15 cellular contexts compared by ENCODE assay signal in the genomic region with DNA sequence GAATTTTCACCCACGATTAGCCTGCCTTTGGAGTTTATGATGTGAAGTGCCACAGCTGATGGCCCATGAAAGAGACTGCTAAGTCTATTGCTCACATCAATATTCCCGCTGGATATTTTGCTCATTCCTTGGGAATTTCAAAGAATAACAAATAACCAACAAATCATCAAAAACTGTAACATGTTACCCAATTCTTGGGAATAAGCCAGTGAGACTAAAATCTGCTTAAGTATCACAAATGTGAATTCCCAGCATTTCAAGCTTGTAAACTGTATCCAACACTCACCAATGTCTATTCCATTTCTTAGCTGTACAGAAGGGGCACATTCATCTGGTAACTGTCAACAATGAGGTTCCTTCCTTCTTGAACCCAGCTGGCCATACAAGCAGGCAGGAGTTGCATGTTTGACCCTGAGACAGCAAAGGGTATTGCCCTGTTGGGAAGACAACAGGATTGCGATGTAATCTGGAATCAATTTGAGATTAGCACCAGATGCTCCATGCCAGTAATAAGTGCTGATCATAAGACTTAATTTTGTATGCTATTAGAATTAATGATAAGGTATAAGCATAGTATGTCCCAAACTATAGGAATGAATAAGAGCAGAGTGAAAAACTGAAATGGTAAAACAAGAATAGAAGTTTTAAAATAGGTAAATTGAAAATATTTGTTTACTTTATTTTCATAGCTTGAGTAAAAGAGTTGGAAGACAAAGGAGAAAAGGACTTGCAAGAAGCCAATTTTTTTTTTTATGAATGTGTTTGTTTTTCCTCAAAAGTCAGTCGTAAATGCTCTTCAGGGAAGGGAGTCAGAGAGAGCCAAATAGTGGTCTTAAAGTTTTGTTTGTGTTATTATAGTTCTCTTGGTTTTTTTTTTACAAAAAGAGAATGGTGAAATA. TPM values are rescaled to one million over a fixed set of nuclear protein-coding genes. Genes with fewer than 3 reads are reported as not detected.
DNase-seq lines count a peak whose midpoint lies in the region; ATAC-seq and TF ChIP-seq lines count a peak whose summit lies in the region.
"Had no signal": no experiment of that assay in that cellular context is flagged by ENCODE, and none has a peak within 500 bp of the region (broad histone marks: within the 10 kb centered on the region; RNA-seq: fewer than 3 reads in every experiment).

No MANE protein-coding gene starts in this region.

- no peaks in the 10 kb centered on the region for H3K9me3 Mint-ChIP-seq in mesothelial cell of epicardium

- no peak overlapping the region for H3K4me3 Mint-ChIP-seq in mesothelial cell of epicardium
- H3K4me3 Mint-ChIP-seq: activated naive CD8-positive, alpha-beta T cell treated with anti-CD3 and anti-CD28 coated beads, Interleukin-2, amount 50 U/mL, for 24 hours; natural killer cell had no signal

- ATAC-seq in Right ventricle myocardium superior (ENCODE audit: poor library complexity), result peak; percentile 66
- ATAC-seq in lung (ENCODE audit: insufficient read depth, low FRiP score), result peak; percentile 34
- ATAC-seq in aorta (ENCODE audit: low FRiP score), result peak; percentile 65
- no peak for ATAC-seq in HG02678 (IDR thresholded peaks at IDR 0.05; ENCODE audit: unreplicated experiment)
- ATAC-seq: activated naive CD8-positive, alpha-beta T cell treated with anti-CD3 and anti-CD28 coated beads, Interleukin-2, amount 50 U/mL, for 24 hours; natural killer cell had no signal

- no peaks in the 10 kb centered on the region for H3K27me3 Mint-ChIP-seq in mesothelial cell of epicardium (ENCODE audit: low read depth)

- H3K36me3 Mint-ChIP-seq in mesothelial cell of epicardium, result no peaks in the 10 kb centered on the region
- H3K36me3 Mint-ChIP-seq: natural killer cell had no signal

- H3K27ac Mint-ChIP-seq in mesothelial cell of epicardium, result no peak overlapping the region
- H3K27ac Mint-ChIP-seq: activated naive CD8-positive, alpha-beta T cell treated with anti-CD3 and anti-CD28 coated beads, Interleukin-2, amount 50 U/mL, for 24 hours; natural killer cell had no signal

- H3K4me1 ChIP-seq in right atrium auricular region (no peaks in the 10 kb centered on the region), lung (ENCODE audit: control insufficient read depth in 2 of 2, insufficient read depth in 2 of 2, low read length in 2 of 2) (no peaks in the 10 kb centered on the region), aorta (ENCODE audit: control insufficient read depth in 1 of 2, insufficient read depth in 2 of 2, low read length in 2 of 2) (no peaks in the 10 kb centered on the region)

- H3K27ac ChIP-seq in right atrium auricular region, result no peak overlapping the region
- H3K27ac ChIP-seq in lung (ENCODE audit: low read depth in 1 of 2, low read length in 1 of 2), result no peak overlapping the region
- no peak overlapping the region for H3K27ac ChIP-seq in aorta (ENCODE audit: low read depth in 1 of 2, low read length in 2 of 2)
- H3K27ac ChIP-seq: thoracic aorta had no signal

- 71 to 84% methylated on average over 4 of the region's 4 CpGs for WGBS in lung, 2 donors
- 16 to 26% methylated on average over 4 of the region's 4 CpGs for WGBS in aorta, 2 donors

- DNase-seq in Right ventricle myocardium superior (no peak), right atrium auricular region (ENCODE audit: low spot score) (no peak), cardiac fibroblast (ENCODE audit: low read depth in 2 of 2) (peak; percentile 65 to 79), lung (ENCODE audit: low spot score) (no peak), aorta (no peak), mesothelial cell of epicardium (ENCODE audit: low spot score in 2 of 2, unreplicated experiment in 2 of 2) (no peak)
- DNase-seq in activated CD4-positive, CD25-positive, alpha-beta regulatory T cell (lab: John Stamatoyannopoulos, UW), result no peak
- DNase-seq: activated CD4-positive, CD25-positive, alpha-beta regulatory T cell treated with anti-CD3 and anti-CD28 coated beads, Interleukin-2, amount 50 U/mL, for 72 hours; activated naive CD8-positive, alpha-beta T cell treated with anti-CD3 and anti-CD28 coated beads, Interleukin-2, amount 50 U/mL, for 24 hours; activated T-cell treated with anti-CD3 and anti-CD28 coated beads, Interleukin-2, amount 50 U/mL, for 1 hour; KBM-7; natural killer cell; NCI-H146 had no signal

- TF ChIP-seq CTCF in right atrium auricular region (IDR thresholded peaks at IDR 0.05) (no peak), cardiac fibroblast (IDR thresholded peaks at IDR 0.05; ENCODE audit: low read depth, low read length) (no peak), lung (IDR thresholded peaks at IDR 0.05; ENCODE audit: control extremely low read depth, extremely low read depth) (no peak), mesothelial cell of epicardium (IDR thresholded peaks at IDR 0.05; ENCODE audit: unreplicated experiment) (no peak)

- no peak overlapping the region for H3K4me3 ChIP-seq in right atrium auricular region
- H3K4me3 ChIP-seq in cardiac fibroblast (replicated peaks in 1 of 2; ENCODE audit: low read depth in 2 of 2, low read length in 2 of 2), result no peak overlapping the region
- H3K4me3 ChIP-seq in lung, result no peak overlapping the region
- H3K4me3 ChIP-seq in aorta (ENCODE audit: low read length in 2 of 2), result no peak overlapping the region
- H3K4me3 ChIP-seq: thoracic aorta had no signal

- peaks cover 16% of the 10 kb centered on the region for H3K4me1 Mint-ChIP-seq in mesothelial cell of epicardium
- H3K4me1 Mint-ChIP-seq: activated naive CD8-positive, alpha-beta T cell treated with anti-CD3 and anti-CD28 coated beads, Interleukin-2, amount 50 U/mL, for 24 hours; natural killer cell had no signal

- H3K27me3 ChIP-seq in right atrium auricular region (no peaks in the 10 kb centered on the region), lung (ENCODE audit: control insufficient read depth, insufficient read depth) (no peaks in the 10 kb centered on the region), aorta (ENCODE audit: control insufficient read depth in 1 of 2, insufficient read depth in 2 of 2, low read length in 1 of 2) (no peaks in the 10 kb centered on the region)

- H3K9me3 ChIP-seq in right atrium auricular region (no peaks in the 10 kb centered on the region), lung (ENCODE audit: control insufficient read depth in 2 of 2, insufficient read depth in 1 of 2, low read length in 1 of 2) (peaks cover 0 to 3% of the 10 kb centered on the region in 2 donors), aorta (ENCODE audit: control insufficient read depth, low read length) (peaks cover 2% of the 10 kb centered on the region)
- H3K9me3 ChIP-seq: thoracic aorta had no signal

- H3K36me3 ChIP-seq in right atrium auricular region (no peaks in the 10 kb centered on the region), lung (ENCODE audit: control insufficient read depth in 2 of 2, insufficient read depth in 2 of 2, low read length in 2 of 2) (no peaks in the 10 kb centered on the region), aorta (ENCODE audit: control insufficient read depth in 1 of 2, insufficient read depth in 2 of 2, low read length in 1 of 2) (no peaks in the 10 kb centered on the region)
- H3K36me3 ChIP-seq: thoracic aorta had no signal

- intact Hi-C loops in Right ventricle myocardium superior (cut with DNase I) (no loop called here), aorta (cut with DNase I) (no loop called here)

RNA-seq across cellular contexts. Expression of a gene that starts 58.8 kb away (rescaled TPM):
- 0.67 TPM for total RNA-seq in Right ventricle myocardium superior
- total RNA-seq in right atrium auricular region, result under 1 TPM in 1 of 2 donors, not detected in 1; 0.75 TPM
- total RNA-seq in lung, result 1 to 10 TPM; 5.5 to 5.9 TPM
- polyA plus RNA-seq in lung, result 1 to 10 TPM in 1 of 2 donors, under 1 TPM in 1; 0.88 to 3.8 TPM
- total RNA-seq in aorta, result 10 to 100 TPM in 1 of 2 donors, 1 to 10 TPM in 1; 5.2 to 12.5 TPM
- polyA plus RNA-seq in aorta, result under 1 TPM in 1 of 2 donors, not detected in 1; 0.38 TPM
- total RNA-seq in mesothelial cell of epicardium, result 26.3 to 31.1 TPM (median 30.1 TPM) in 3 replicates
- total RNA-seq: natural killer cell had no signal

Comparison
In these comparisons a context has a peak if more than half of its experiments do, and no peak if none do; other contexts are left out.
1. DNase-seq: peak in cardiac fibroblast (2 of 2); none in Right ventricle myocardium superior (single experiment), right atrium auricular region (single experiment), lung (single experiment), aorta (0 of 2), mesothelial cell of epicardium (0 of 2) and activated CD4-positive, CD25-positive, alpha-beta regulatory T cell (0 of 4).